In the genomic region with DNA sequence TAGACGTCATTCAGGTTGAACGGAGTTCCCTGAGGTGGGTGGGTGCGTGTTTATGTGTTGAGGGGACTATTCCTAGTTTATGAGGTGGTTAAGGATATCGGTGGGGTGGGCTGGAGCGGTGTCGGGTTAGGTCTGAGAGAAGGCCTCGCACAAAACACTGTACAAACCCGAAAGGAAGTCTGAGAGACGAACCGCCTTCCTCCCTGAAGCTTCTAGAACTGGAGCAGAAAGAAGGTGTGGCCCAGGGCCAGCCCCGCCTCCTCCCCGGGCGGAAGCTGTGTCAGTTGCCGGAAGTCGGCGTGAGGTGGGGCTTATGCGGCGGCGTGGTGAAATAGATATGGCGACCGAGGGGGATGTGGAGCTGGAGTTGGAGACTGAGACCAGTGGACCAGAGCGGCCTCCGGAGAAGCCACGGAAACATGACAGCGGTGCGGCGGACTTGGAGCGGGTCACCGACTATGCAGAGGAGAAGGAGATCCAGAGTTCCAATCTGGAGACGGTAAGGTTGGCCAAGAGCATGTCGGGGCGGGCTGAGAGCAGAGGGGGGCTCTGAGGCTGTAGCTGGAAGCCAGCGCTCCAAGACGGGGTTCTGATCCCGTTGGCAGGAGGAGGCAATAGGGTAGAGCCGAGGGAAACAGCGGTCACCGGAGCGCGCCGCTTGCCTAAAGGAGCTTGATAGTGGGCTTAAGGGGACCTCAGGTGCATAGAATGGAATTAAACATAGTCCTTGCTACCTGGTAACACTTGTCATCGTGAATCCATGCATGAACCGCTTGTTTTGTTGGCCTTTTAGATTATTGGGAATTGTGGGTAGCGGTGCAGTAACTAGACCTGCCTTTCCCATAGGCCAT, we compare ENCODE assay signal across 8 cellular contexts. TPM values are rescaled to one million over a fixed set of nuclear protein-coding genes. Genes with fewer than 3 reads are reported as not detected.
A peak's percentile ranks its signal among the peaks of the same experiment; 100 is the strongest.
DNase-seq lines count a peak whose midpoint lies in the region; ATAC-seq and TF ChIP-seq lines count a peak whose summit lies in the region.

HYPK (plus strand) TSS at position 314 of the 851 bp plus-strand sequence; CDS start at position 338, 24 bp downstream.

- H3K4me1 Mint-ChIP-seq in chondrocyte (ENCODE audit: low read depth): peaks cover 52% of the 10 kb centered on the region

- POLR2A ChIA-PET in AG04449 (lab: Yijun Ruan, JAX): interaction anchor here (0.6 to 1.4 kb wide), 6 partner anchors 9 to 31 kb away, joined by 3 to 8 read pairs (median 4); partner anchors contain the start of genes ELL3, MFAP1 and SERF2

- CTCF ChIA-PET in AG04449 (lab: Yijun Ruan, JAX): interaction anchor here (1.2 kb wide), 1 partner anchor 22 kb away, joined by 4 read pairs; no protein-coding TSS in a partner anchor

- H3K4me3 ChIP-seq in AG04449 (ENCODE audit: low read depth, low read length): peak within 1 kb of the TSS; percentile 89

- peak; percentile 84 for ATAC-seq in GM18907 (IDR thresholded peaks at IDR 0.05; ENCODE audit: unreplicated experiment)
- peak; percentile 86 for ATAC-seq in HG03159 (IDR thresholded peaks at IDR 0.05; ENCODE audit: unreplicated experiment)

- peak within 1 kb of the TSS; percentile 99 for H3K4me3 Mint-ChIP-seq in chondrocyte (ENCODE audit: unreplicated experiment)

- peak within 1 kb of the TSS; percentile 99 for H3K27ac Mint-ChIP-seq in chondrocyte (ENCODE audit: unreplicated experiment)

- H3K36me3 Mint-ChIP-seq in chondrocyte (ENCODE audit: low read depth): peaks cover 16% of the 10 kb centered on the region

- peak; percentile 40 for DNase-seq in AG04449 (ENCODE audit: low read depth, low spot score)
- peak; percentile 61 for DNase-seq in NCI-H510A (lab: John Stamatoyannopoulos, UW)
- DNase-seq in activated CD4-positive, alpha-beta T cell treated with anti-CD3 and anti-CD28 coated beads for 24 hours (ENCODE audit: low read depth in 2 of 2): peak; percentile 82 to 88
- peak; percentile 97 for DNase-seq in chondrocyte (ENCODE audit: low spot score)
- DNase-seq in kidney glomerular epithelial cell (lab: John Stamatoyannopoulos, UW): peak; percentile 91
- peak; percentile 75 to 83 for DNase-seq in stimulated activated CD4-positive, alpha-beta T cell treated with anti-CD3 and anti-CD28 coated beads, Interleukin-1b, Interleukin-23, amount 100 ng/mL, for 1 hour (ENCODE audit: low read depth in 2 of 2)

- no peaks in the 10 kb centered on the region for H3K9me3 Mint-ChIP-seq in chondrocyte (ENCODE audit: low read depth)

- H3K27me3 Mint-ChIP-seq in chondrocyte (ENCODE audit: low read depth): no peaks in the 10 kb centered on the region

- no peak for TF ChIP-seq CTCF in AG04449 (IDR thresholded peaks at IDR 0.05; ENCODE audit: insufficient read depth, low read length, missing control alignments)
- TF ChIP-seq CTCF in chondrocyte (IDR thresholded peaks at IDR 0.05): no peak

RNA-seq across cellular contexts. Expression of gene HYPK, which starts in this region (rescaled TPM):
- total RNA-seq in chondrocyte: 7.9 to 26.1 TPM (median 9.9 TPM) in 3 replicates

Comparison
In these comparisons a context has a peak if more than half of its experiments do, and no peak if none do; other contexts are left out.
1. Peak in every context shown above with its lines: DNase-seq, ATAC-seq and H3K4me3 ChIP-seq.
2. DNase-seq: peak in every context shown above with its lines; median percentile 97 in chondrocyte; 91 in kidney glomerular epithelial cell; 85 in activated CD4-positive, alpha-beta T cell treated with anti-CD3 and anti-CD28 coated beads for 24 hours; 79 in stimulated activated CD4-positive, alpha-beta T cell treated with anti-CD3 and anti-CD28 coated beads, Interleukin-1b, Interleukin-23, amount 100 ng/mL, for 1 hour; 61 in NCI-H510A; 40 in AG04449.